8 cellular contexts compared by ENCODE assay signal in the genomic region with DNA sequence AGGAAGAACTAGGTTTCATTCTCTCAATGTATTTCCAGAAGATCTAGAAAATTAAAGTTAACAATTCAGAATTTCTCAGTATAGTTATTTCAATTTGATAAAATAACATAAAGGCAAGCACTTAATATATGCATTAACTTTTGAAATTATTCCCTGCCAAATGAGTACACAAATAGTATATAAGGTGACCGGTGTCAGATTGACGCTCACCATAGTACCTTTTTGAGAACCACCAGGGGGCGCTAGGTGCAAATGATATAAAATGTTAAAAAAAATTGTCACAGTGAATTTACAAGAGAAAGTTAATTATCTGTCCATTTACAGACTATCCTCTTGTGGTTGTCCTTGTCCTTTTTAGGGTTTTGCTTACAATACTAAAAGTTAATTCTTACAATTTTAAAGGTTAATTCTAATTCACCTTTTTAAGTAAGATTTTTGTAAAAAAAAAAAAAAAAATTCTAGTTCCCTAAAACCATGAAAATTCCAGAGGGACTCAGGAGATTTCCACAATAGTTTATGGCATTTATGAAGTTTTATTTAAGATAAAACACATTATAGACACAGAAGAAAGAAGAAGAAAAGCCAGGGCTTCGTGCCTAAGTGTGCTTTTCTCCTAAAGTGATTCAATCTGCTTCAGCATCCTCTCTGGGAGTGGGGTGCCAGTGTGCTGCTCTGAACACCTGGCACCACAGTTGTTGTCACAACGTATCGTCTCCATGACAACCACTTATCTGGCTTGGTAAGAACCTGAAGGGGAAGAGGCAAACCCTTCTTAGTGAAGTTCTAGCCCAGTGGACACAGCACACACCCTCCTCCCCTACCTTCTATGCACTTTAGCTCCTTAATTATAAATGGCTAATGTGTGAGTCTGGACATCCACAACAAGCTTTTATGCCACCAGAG. TPM values are rescaled to one million over a fixed set of nuclear protein-coding genes. Genes with fewer than 3 reads are reported as not detected.
A peak's percentile ranks its signal among the peaks of the same experiment; 100 is the strongest.
DNase-seq lines count a peak whose midpoint lies in the region; ATAC-seq and TF ChIP-seq lines count a peak whose summit lies in the region.

No MANE protein-coding gene starts in this region.

- H3K9me3 ChIP-seq in T-helper 17 cell (ENCODE audit: control insufficient read depth, low read length, poor library complexity, severe bottlenecking) (no peaks in the 10 kb centered on the region), left lung (no peaks in the 10 kb centered on the region)

- peaks cover 0 to 9% (median 3%) of the 10 kb centered on the region in 7 donors for H3K9me3 Mint-ChIP-seq in CD14-positive monocyte

- H3K4me1 Mint-ChIP-seq in CD14-positive monocyte (no peaks in the 10 kb centered on the region), T-helper 17 cell (no peaks in the 10 kb centered on the region)

- H3K4me3 Mint-ChIP-seq in CD14-positive monocyte (peak overlapping the region in 1 of 2 donors; percentile 83), T-helper 17 cell (no peak overlapping the region)

- TF ChIP-seq CTCF in CD14-positive monocyte (IDR thresholded peaks at IDR 0.05): peak; percentile 87
- peak; percentile 28 for TF ChIP-seq CTCF in GM20000 (IDR thresholded peaks at IDR 0.05; ENCODE audit: extremely low read depth, missing control alignments)
- peak; percentile 66 to 67 for TF ChIP-seq CTCF in left lung (IDR thresholded peaks at IDR 0.05)

- no peaks in the 10 kb centered on the region for H3K36me3 ChIP-seq in left lung

- no peak overlapping the region for H3K27ac ChIP-seq in left lung

- intact Hi-C loops in CD14-positive monocyte (cut with micrococcal nuclease): loop anchor here (5.0 to 10.0 kb wide), 2 partner anchors 275 to 1603 kb away; no protein-coding TSS in a partner anchor
- intact Hi-C loops in left lung (cut with DNase I): loop anchor here in 1 of 2 donors (10.0 kb wide), 1 partner anchor 253 kb away; no protein-coding TSS in a partner anchor

- DNase-seq in CD14-positive monocyte (ENCODE audit: low spot score) (no peak), GM20000 (ENCODE audit: low spot score) (peak; percentile 73), NCI-H1417 treated with DMSO at 0.1 percent for 48 hours (lab: John Stamatoyannopoulos, UW) (peak; percentile 46), T-helper 17 cell (peak in 1 of 3 donors; percentile 19), left lung (no peak), cortex of kidney (lab: John Stamatoyannopoulos, UW) (no peak)
- DNase-seq in central memory CD4-positive, alpha-beta T cell: peak; percentile 21
- DNase-seq in stimulated activated CD8-positive, alpha-beta memory T cell treated with anti-CD3 and anti-CD28 coated beads, Interleukin-15, amount 100 ng/mL, for 24 hours (ENCODE audit: low read depth): peak; percentile 13

- H3K27ac Mint-ChIP-seq in CD14-positive monocyte (no peak overlapping the region), T-helper 17 cell (no peak overlapping the region)

- peaks cover 18 to 30% (median 20%) of the 10 kb centered on the region in 3 donors for H3K27me3 Mint-ChIP-seq in CD14-positive monocyte (ENCODE audit: low read depth in 3 of 3)
- peaks cover 39% of the 10 kb centered on the region for H3K27me3 Mint-ChIP-seq in T-helper 17 cell

- ATAC-seq in T-helper 17 cell: peak; percentile 55
- ATAC-seq in left lung: peak; percentile 75

- no peak overlapping the region for H3K4me3 ChIP-seq in left lung

- H3K27me3 ChIP-seq in left lung: peaks cover 24 to 47% of the 10 kb centered on the region in 2 donors

- peaks cover 0 to 19% of the 10 kb centered on the region in 2 donors for H3K4me1 ChIP-seq in left lung

- H3K36me3 Mint-ChIP-seq in CD14-positive monocyte (no peaks in the 10 kb centered on the region), T-helper 17 cell (ENCODE audit: low read depth) (peaks cover 2% of the 10 kb centered on the region)

RNA-seq across cellular contexts. Expression of a gene that starts 1.7 kb away (rescaled TPM):
- not detected for polyA plus RNA-seq in CD14-positive monocyte
- total RNA-seq in T-helper 17 cell (not detected), left lung (10 to 100 TPM in 1 of 2 donors, under 1 TPM in 1; 0.29 to 28.7 TPM)

Comparison
In these comparisons a context has a peak if more than half of its experiments do, and no peak if none do; other contexts are left out.
1. DNase-seq: peak in GM20000 (single experiment), NCI-H1417 treated with DMSO at 0.1 percent for 48 hours (single experiment), central memory CD4-positive, alpha-beta T cell (single experiment) and stimulated activated CD8-positive, alpha-beta memory T cell treated with anti-CD3 and anti-CD28 coated beads, Interleukin-15, amount 100 ng/mL, for 24 hours (single experiment); none in CD14-positive monocyte (single experiment), left lung (0 of 2) and cortex of kidney (single experiment).
2. CTCF ChIP-seq: peak in every context shown above with its lines; median percentile 87 in CD14-positive monocyte; 66 in left lung; 28 in GM20000.